ENCODE assay signal across 20 cellular contexts in the genomic region with DNA sequence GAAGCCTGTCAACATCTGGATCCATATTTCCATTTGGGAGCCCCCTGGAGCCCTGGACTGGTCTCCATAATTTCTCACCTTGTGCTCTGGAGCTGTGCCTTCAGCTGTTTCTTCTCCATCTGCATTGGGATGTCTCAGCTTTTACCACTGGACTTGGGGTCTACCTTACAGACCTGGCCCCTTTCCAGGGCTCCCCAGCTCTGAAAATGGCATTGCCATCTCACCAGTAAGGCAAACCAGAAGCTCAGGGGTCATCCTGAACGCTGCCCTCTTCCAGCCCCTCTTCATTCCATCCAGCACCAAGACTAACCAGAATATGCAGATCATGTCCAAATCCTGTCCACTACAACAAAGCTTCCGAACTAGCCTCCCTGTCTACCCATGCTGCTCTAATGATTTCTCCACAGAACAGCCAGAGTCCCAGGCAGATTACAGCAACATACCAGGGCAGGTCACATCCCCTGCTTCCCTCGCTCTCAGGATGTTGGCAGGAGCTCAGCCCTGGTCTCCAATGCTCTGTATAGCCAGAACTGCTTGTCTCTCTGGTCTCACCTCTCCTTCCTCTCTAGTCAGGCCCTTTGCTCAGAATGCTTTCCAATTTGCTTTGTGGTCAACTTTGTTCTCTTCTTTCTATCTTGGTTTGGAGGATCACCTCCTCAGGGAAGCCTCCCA. TPM values are rescaled to one million over a fixed set of nuclear protein-coding genes. Genes with fewer than 3 reads are reported as not detected.
"Had no signal": no experiment of that assay in that cellular context is flagged by ENCODE, and none has a peak within 500 bp of the region (broad histone marks: within the 10 kb centered on the region; RNA-seq: fewer than 3 reads in every experiment).

No MANE protein-coding gene starts in this region.

- H3K4me3 ChIP-seq: adrenal gland, cardiac muscle cell, colonic mucosa, gastrocnemius medialis, SJSA1, smooth muscle cell, stomach, testis had no signal

- H3K9me3 Mint-ChIP-seq: activated naive CD4-positive, alpha-beta T cell treated with anti-CD3 and anti-CD28 coated beads, Interleukin-2, amount 50 U/mL, for 24 hours; nephron progenitor cell; stimulated activated effector memory CD8-positive, alpha-beta T cell treated with anti-CD3 and anti-CD28 coated beads, Interleukin-12 subunit alpha, Interleukin-12 subunit beta, amount 100 ng/mL, for 72 hours; T-helper 1 cell treated with Interleukin-12 subunit alpha and Interleukin-12 subunit beta and Interleukin-4 antibody, amounts not matched to agents 30 μg/mL and 1 μg/mL, for 36 hours; type B pancreatic cell had no signal

- ATAC-seq: stimulated activated effector memory CD8-positive, alpha-beta T cell treated with anti-CD3 and anti-CD28 coated beads, Interleukin-12 subunit alpha, Interleukin-12 subunit beta, amount 100 ng/mL, for 72 hours had no signal

- H3K4me3 Mint-ChIP-seq: activated naive CD4-positive, alpha-beta T cell treated with anti-CD3 and anti-CD28 coated beads, Interleukin-2, amount 50 U/mL, for 24 hours; nephron progenitor cell; stimulated activated effector memory CD8-positive, alpha-beta T cell treated with anti-CD3 and anti-CD28 coated beads, Interleukin-12 subunit alpha, Interleukin-12 subunit beta, amount 100 ng/mL, for 72 hours; T-helper 1 cell treated with Interleukin-12 subunit alpha and Interleukin-12 subunit beta and Interleukin-4 antibody, amounts not matched to agents 30 μg/mL and 1 μg/mL, for 36 hours; type B pancreatic cell had no signal

- H3K27ac Mint-ChIP-seq: activated naive CD4-positive, alpha-beta T cell treated with anti-CD3 and anti-CD28 coated beads, Interleukin-2, amount 50 U/mL, for 24 hours; nephron progenitor cell; progenitor cell of endocrine pancreas; stimulated activated effector memory CD8-positive, alpha-beta T cell treated with anti-CD3 and anti-CD28 coated beads, Interleukin-12 subunit alpha, Interleukin-12 subunit beta, amount 100 ng/mL, for 72 hours; T-helper 1 cell treated with Interleukin-12 subunit alpha and Interleukin-12 subunit beta and Interleukin-4 antibody, amounts not matched to agents 30 μg/mL and 1 μg/mL, for 36 hours; type B pancreatic cell had no signal

- H3K36me3 Mint-ChIP-seq: stimulated activated effector memory CD8-positive, alpha-beta T cell treated with anti-CD3 and anti-CD28 coated beads, Interleukin-12 subunit alpha, Interleukin-12 subunit beta, amount 100 ng/mL, for 72 hours had no signal

- H3K4me1 ChIP-seq: adrenal gland, colonic mucosa, gastrocnemius medialis, testis had no signal

- H3K27me3 ChIP-seq: adrenal gland, cardiac muscle cell, colonic mucosa, gastrocnemius medialis, SJSA1, stomach, testis had no signal

- H3K27me3 Mint-ChIP-seq: activated naive CD4-positive, alpha-beta T cell treated with anti-CD3 and anti-CD28 coated beads, Interleukin-2, amount 50 U/mL, for 24 hours; progenitor cell of endocrine pancreas; type B pancreatic cell had no signal

- H3K4me1 Mint-ChIP-seq: activated naive CD4-positive, alpha-beta T cell treated with anti-CD3 and anti-CD28 coated beads, Interleukin-2, amount 50 U/mL, for 24 hours; nephron progenitor cell; stimulated activated effector memory CD8-positive, alpha-beta T cell treated with anti-CD3 and anti-CD28 coated beads, Interleukin-12 subunit alpha, Interleukin-12 subunit beta, amount 100 ng/mL, for 72 hours had no signal

- H3K27ac ChIP-seq: adrenal gland, cardiac muscle cell, colonic mucosa, gastrocnemius medialis, SJSA1, stomach, testis had no signal

- H3K36me3 ChIP-seq: cardiac muscle cell, colonic mucosa, gastrocnemius medialis had no signal

- DNase-seq: activated CD4-positive, CD25-positive, alpha-beta regulatory T cell treated with anti-CD3 and anti-CD28 coated beads, Interleukin-2, amount 50 U/mL, for 72 hours; activated CD8-positive, alpha-beta memory T cell treated with anti-CD3 and anti-CD28 coated beads for 24 hours; activated gamma-delta T cell; colonic mucosa; gastrocnemius medialis; mammary epithelial cell; nephron progenitor cell; occipital lobe; stimulated activated CD4-positive, alpha-beta T cell treated with anti-CD3 and anti-CD28 coated beads, Interleukin-4, amount 100 ng/mL, for 24 hours; stomach; testis had no signal

- H3K9me3 ChIP-seq: adrenal gland, colonic mucosa, gastrocnemius medialis, SJSA1, stomach, testis had no signal

RNA-seq across cellular contexts. Expression of a gene that starts 17.7 kb away (rescaled TPM):
- total RNA-seq: SJSA1, smooth muscle cell had no signal
